Comparison of ENCODE assay signal across 1 cellular context in genomic region chr22:28426346-28427132, GRCh38.
TF ChIP-seq lines count a peak whose summit lies in the region.

No MANE protein-coding gene starts in this region.

TF ChIP-seq in SK-N-SH, 30 proteins besides CTCF, POLR2A, EP300 and RAD21:
- no peak for TF ChIP-seq USF1 (IDR thresholded peaks at IDR 0.05; ENCODE audit: borderline replicate concordance, low read depth)
- TF ChIP-seq TCF12 (IDR thresholded peaks at IDR 0.05), result peak; percentile 27; the same call in 1 of the 2 replicates
- no peak for TF ChIP-seq YY1 (IDR thresholded peaks at IDR 0.05; ENCODE audit: low read depth)
- 0 out of 2 replicates have a peak, but pooled peaks have one; percentile 12 for TF ChIP-seq FOSL2 (IDR thresholded peaks at IDR 0.05; ENCODE audit: borderline replicate concordance, low read depth)
- no peak for TF ChIP-seq CHD2 (IDR thresholded peaks at IDR 0.05; ENCODE audit: low read length, partially characterized antibody)
- peak; percentile 30; the same call in 1 of the 2 replicates for TF ChIP-seq JUND (IDR thresholded peaks at IDR 0.05)
TF ChIP-seq in SK-N-SH: peak in this region for 3.
